Comparison of ENCODE assay signal across 8 cellular contexts in genomic region chr17:81419886-81420768, GRCh38. TPM values are rescaled to one million over a fixed set of nuclear protein-coding genes. Genes with fewer than 3 reads are reported as not detected.
DNase-seq lines count a peak whose midpoint lies in the region; ATAC-seq, FAIRE-seq and TF ChIP-seq lines count a peak whose summit lies in the region.

No MANE protein-coding gene starts in this region.

- no peak overlapping the region for H3K27ac Mint-ChIP-seq in CD4-positive, alpha-beta memory T cell

- POLR2A ChIA-PET in CD4-positive, alpha-beta memory T cell (lab: Charles Lee; ENCODE audit: partially characterized antibody), result no interaction called here

- peaks cover 85% of the 10 kb centered on the region for H3K4me1 ChIP-seq in BLaER1
- H3K4me1 ChIP-seq in heart left ventricle, result peaks cover 31 to 78% (median 69%) of the 10 kb centered on the region in 12 donors
- peaks cover 10% of the 10 kb centered on the region for H3K4me1 ChIP-seq in prostate gland (replicated peaks)
- H3K4me1 ChIP-seq in CD4-positive, alpha-beta memory T cell (ENCODE audit: insufficient read depth, low read length), result no peaks in the 10 kb centered on the region

- H3K9ac ChIP-seq in BLaER1, result peak overlapping the region; percentile 34; the same call in 1 of the 2 replicates

- TF ChIP-seq POLR2A in heart left ventricle (IDR thresholded peaks at IDR 0.05), result no peak
- no peak for TF ChIP-seq POLR2A in prostate gland (IDR thresholded peaks at IDR 0.05)

- peaks cover 0 to 7% (median 2%) of the 10 kb centered on the region in 4 donors for H3K4me1 Mint-ChIP-seq in CD4-positive, alpha-beta memory T cell

- intact Hi-C loops in heart left ventricle (cut with DNase I), result loop anchor here in 4 of 10 donors (1.0 to 5.0 kb wide), 3 partner anchors 15 to 62 kb away; no protein-coding TSS in a partner anchor
- intact Hi-C loops in prostate gland (cut with DNase I), result no loop called here
- intact Hi-C loops in CD4-positive, alpha-beta memory T cell (cut with micrococcal nuclease), result no loop called here

- TF ChIP-seq CTCF in heart left ventricle (IDR thresholded peaks at IDR 0.05) (no peak), prostate gland (IDR thresholded peaks at IDR 0.05) (no peak), WERI-Rb-1 (IDR thresholded peaks at IDR 0.05; ENCODE audit: low read depth, low read length) (no peak)

- H3K9me3 ChIP-seq in BLaER1 (peaks cover 18% of the 10 kb centered on the region; the same call in 1 of the 2 replicates), heart left ventricle (no peaks in the 10 kb centered on the region), prostate gland (no peaks in the 10 kb centered on the region), WERI-Rb-1 (ENCODE audit: severe bottlenecking) (peaks cover 2% of the 10 kb centered on the region)
- no peaks in the 10 kb centered on the region for H3K9me3 ChIP-seq in CD4-positive, alpha-beta memory T cell (ENCODE audit: control insufficient read depth in 1 of 2, low read length in 2 of 2)

- H3K4me2 ChIP-seq in BLaER1, result peak overlapping the region; percentile 98

- H3K27me3 Mint-ChIP-seq in CD4-positive, alpha-beta memory T cell, result peaks cover 2 to 3% of the 10 kb centered on the region in 2 donors

- peaks cover 100% of the 10 kb centered on the region for H4K20me1 ChIP-seq in BLaER1

- FAIRE-seq in GM19239 (lab: Jason Lieb, UNC), result no peak

- H3K27me3 ChIP-seq in BLaER1, result no peaks in the 10 kb centered on the region
- no peaks in the 10 kb centered on the region for H3K27me3 ChIP-seq in heart left ventricle
- H3K27me3 ChIP-seq in prostate gland (replicated peaks; ENCODE audit: insufficient read depth), result no peaks in the 10 kb centered on the region
- H3K27me3 ChIP-seq in WERI-Rb-1 (ENCODE audit: insufficient read depth, low read depth, severe bottlenecking), result no peaks in the 10 kb centered on the region
- H3K27me3 ChIP-seq in CD4-positive, alpha-beta memory T cell (ENCODE audit: insufficient read depth, low read length), result no peaks in the 10 kb centered on the region

- CTCF ChIA-PET in CD4-positive, alpha-beta memory T cell (lab: Charles Lee; ENCODE audit: partially characterized antibody), result no interaction called here

- 50 to 68% (median 58%) methylated on average over 11 to 28 of the region's 28 CpGs for WGBS in heart left ventricle, 4 donors
- 40% methylated on average over 17 of the region's 28 CpGs for WGBS in prostate gland

- H3K4me3 Mint-ChIP-seq in CD4-positive, alpha-beta memory T cell, result no peak overlapping the region

- no peaks in the 10 kb centered on the region for H3K9me3 Mint-ChIP-seq in CD4-positive, alpha-beta memory T cell

- H3K27ac ChIP-seq in BLaER1 (peak overlapping the region; percentile 14; the same call in 1 of the 2 replicates), angular gyrus (ENCODE audit: low read depth, low read length) (peak overlapping the region; percentile 79), heart left ventricle (peak overlapping the region; percentile 70 to 97 (median 92)), prostate gland (peak overlapping the region; percentile 76), WERI-Rb-1 (no peak overlapping the region)
- H3K27ac ChIP-seq in CD4-positive, alpha-beta memory T cell (ENCODE audit: low read depth, low read length), result no peak overlapping the region

- ATAC-seq in heart left ventricle, result peak in 1 of 4 donors; percentile 2

- H3K36me3 ChIP-seq in BLaER1 (peaks cover 84% of the 10 kb centered on the region), heart left ventricle (no peaks in the 10 kb centered on the region), prostate gland (no peaks in the 10 kb centered on the region), WERI-Rb-1 (no peaks in the 10 kb centered on the region)
- H3K36me3 ChIP-seq in CD4-positive, alpha-beta memory T cell (ENCODE audit: insufficient read depth, low read length), result no peaks in the 10 kb centered on the region

- DNase-seq in heart left ventricle (peak in 1 of 5 donors; percentile 60), prostate gland (ENCODE audit: low spot score) (no peak), WERI-Rb-1 (no peak), HCEC 1CT (no peak), GM19239 (ENCODE audit: insufficient read length, low spot score) (no peak)
- no peak for DNase-seq in CD4-positive, alpha-beta memory T cell

- no peaks in the 10 kb centered on the region for H3K36me3 Mint-ChIP-seq in CD4-positive, alpha-beta memory T cell

- H3K4me3 ChIP-seq in BLaER1 (peak overlapping the region; percentile 7; the same call in 1 of the 2 replicates), heart left ventricle (peak overlapping the region in 11 of 12 donors; percentile 5 to 45 (median 37)), prostate gland (peak overlapping the region; percentile 14 to 17), WERI-Rb-1 (ENCODE audit: low read depth, low read length) (no peak overlapping the region)
- H3K4me3 ChIP-seq in CD4-positive, alpha-beta memory T cell (ENCODE audit: low read length in 2 of 2), result no peak overlapping the region

RNA-seq across cellular contexts. Expression of gene BAHCC1, which starts 24.9 kb away (rescaled TPM):
- 10 to 100 TPM in 3 of 9 donors, 1 to 10 TPM in 6; 6.0 to 19.6 (median 9.3) TPM for total RNA-seq in heart left ventricle
- 1 to 10 TPM; 7.6 to 8.5 TPM for polyA plus RNA-seq in heart left ventricle
- total RNA-seq in prostate gland, result 10 to 100 TPM; 11.4 to 28.9 TPM
- total RNA-seq in CD4-positive, alpha-beta memory T cell, result not detected
- not detected for polyA plus RNA-seq in CD4-positive, alpha-beta memory T cell

Comparison
In these comparisons a context has a peak if more than half of its experiments do, and no peak if none do; other contexts are left out.
1. H3K27ac ChIP-seq: peak in BLaER1 (single experiment), angular gyrus (single experiment), heart left ventricle (12 of 12) and prostate gland (2 of 2); none in WERI-Rb-1 (single experiment) and CD4-positive, alpha-beta memory T cell (single experiment).
2. H3K4me3 ChIP-seq: peak in BLaER1 (single experiment), heart left ventricle (11 of 12) and prostate gland (2 of 2); none in WERI-Rb-1 (single experiment) and CD4-positive, alpha-beta memory T cell (0 of 2).
3. RNA of gene BAHCC1, which starts 24.9 kb away (total RNA-seq): 11.4 to 28.9 TPM in prostate gland and 6.0 to 19.6 TPM in heart left ventricle; not detected in CD4-positive, alpha-beta memory T cell; every median in the first group is over 4 times any median in the second.